In genomic region chr3:112775011-112775742, GRCh38 we compare ENCODE assay signal across 11 cellular contexts.
DNase-seq lines count a peak whose midpoint lies in the region; ATAC-seq, FAIRE-seq and TF ChIP-seq lines count a peak whose summit lies in the region.
"Had no signal": no experiment of that assay in that cellular context is flagged by ENCODE, and none has a peak within 500 bp of the region (broad histone marks: within the 10 kb centered on the region; RNA-seq: fewer than 3 reads in every experiment).

No MANE protein-coding gene starts in this region.

- TF ChIP-seq EP300 in A549 (IDR thresholded peaks at IDR 0.05): no peak

- 50% methylated on average over 4 of the region's 4 CpGs for WGBS in A549 (ENCODE audit: missing lambda C conversion rate)
- 25 to 47% methylated on average over 1 to 4 of the region's 4 CpGs for WGBS in esophagus squamous epithelium, 2 donors

- TF ChIP-seq CTCF in A549 (IDR thresholded peaks at IDR 0.05) (no peak), esophagus squamous epithelium (IDR thresholded peaks at IDR 0.05) (no peak), GM10266 (IDR thresholded peaks at IDR 0.05; ENCODE audit: control insufficient read depth, insufficient read depth, low read depth, missing control alignments) (no peak)

- H3K4me3 ChIP-seq in A549 (no peak overlapping the region), esophagus squamous epithelium (no peak overlapping the region)
- H3K4me3 ChIP-seq: spleen had no signal

- TF ChIP-seq POLR2A in A549 (IDR thresholded peaks at IDR 0.05; ENCODE audit: low read length): no peak
- no peak for TF ChIP-seq POLR2A in esophagus squamous epithelium (IDR thresholded peaks at IDR 0.05)

- TF ChIP-seq RAD21 in A549 (conservative IDR thresholded peaks at IDR 0.05 in 1 of 2, IDR thresholded peaks at IDR 0.05 in 1 of 2): no peak

- H3K4me1 ChIP-seq in A549 (peaks cover 80% of the 10 kb centered on the region), esophagus squamous epithelium (peaks cover 27 to 92% (median 56%) of the 10 kb centered on the region in 3 donors)

- H3K36me3 Mint-ChIP-seq in IgD-negative memory B cell (peaks cover 1% of the 10 kb centered on the region), memory B cell (no peaks in the 10 kb centered on the region)
- H3K36me3 Mint-ChIP-seq: activated naive CD8-positive, alpha-beta T cell treated with anti-CD3 and anti-CD28 coated beads for 36 hours; naive B cell had no signal

- CTCF ChIA-PET in A549 (lab: Yijun Ruan, JAX): interaction anchor here (1.2 to 3.2 kb wide), 8 partner anchors 12 to 132 kb away, joined by 3 to 20 read pairs (median 8); no protein-coding TSS in a partner anchor

- peak overlapping the region; percentile 69 for H3K4me2 ChIP-seq in A549

- intact Hi-C loops in esophagus squamous epithelium (cut with DNase I): no loop called here

- ATAC-seq in A549 (peak; percentile 9 to 38; a peak in 3 of 6 replicates), memory B cell (ENCODE audit: low read depth) (no peak), GM18907 (IDR thresholded peaks at IDR 0.05; ENCODE audit: unreplicated experiment) (no peak)

- H3K27ac ChIP-seq in A549 (peak overlapping the region; percentile 87 to 96), esophagus squamous epithelium (peak overlapping the region; percentile 76 to 85 (median 82))

- H3K4me1 Mint-ChIP-seq in IgD-negative memory B cell (peaks cover 29 to 43% (median 38%) of the 10 kb centered on the region in 3 donors), memory B cell (peaks cover 47% of the 10 kb centered on the region)

- H3K36me3 ChIP-seq in esophagus squamous epithelium: no peaks in the 10 kb centered on the region
- H3K36me3 ChIP-seq: spleen had no signal

- POLR2A ChIA-PET in A549 (lab: Yijun Ruan, JAX): interaction anchor here (1.0 to 2.9 kb wide), 4 partner anchors 86 to 134 kb away, joined by 3 to 13 read pairs (median 4); no protein-coding TSS in a partner anchor

- DNase-seq in A549 (ENCODE audit: low read depth in 1 of 2, low spot score in 1 of 2) (peak in 1 of 2 experiments; percentile 44), esophagus squamous epithelium (lab: John Stamatoyannopoulos, UW) (no peak), memory B cell (ENCODE audit: low spot score in 2 of 2) (no peak), hypothalamus (lab: John Stamatoyannopoulos, UW) (no peak), GM10266 (ENCODE audit: extremely low spot score) (no peak), NCI-H1930 (lab: John Stamatoyannopoulos, UW) (no peak)
- DNase-seq: activated naive CD8-positive, alpha-beta T cell treated with anti-CD3 and anti-CD28 coated beads for 36 hours; naive B cell; spleen had no signal

- H3K9me3 Mint-ChIP-seq in IgD-negative memory B cell (no peaks in the 10 kb centered on the region), memory B cell (no peaks in the 10 kb centered on the region)
- H3K9me3 Mint-ChIP-seq: activated naive CD8-positive, alpha-beta T cell treated with anti-CD3 and anti-CD28 coated beads for 36 hours had no signal

- H3K27me3 ChIP-seq in esophagus squamous epithelium: no peaks in the 10 kb centered on the region
- H3K27me3 ChIP-seq: spleen had no signal

- H3K27ac Mint-ChIP-seq in IgD-negative memory B cell (peak overlapping the region in 2 of 3 donors; percentile 56 to 87), memory B cell (peak overlapping the region; percentile 96)
- H3K27ac Mint-ChIP-seq: activated naive CD8-positive, alpha-beta T cell treated with anti-CD3 and anti-CD28 coated beads for 36 hours had no signal

- no peak for FAIRE-seq in A549 (lab: Jason Lieb, UNC)

- H3K4me3 Mint-ChIP-seq in IgD-negative memory B cell: peak overlapping the region in 1 of 4 donors; percentile 62
- H3K4me3 Mint-ChIP-seq in memory B cell: no peak overlapping the region
- H3K4me3 Mint-ChIP-seq: activated naive CD8-positive, alpha-beta T cell treated with anti-CD3 and anti-CD28 coated beads for 36 hours; naive B cell had no signal

- H3K9me3 ChIP-seq in A549 (no peaks in the 10 kb centered on the region), esophagus squamous epithelium (no peaks in the 10 kb centered on the region)
- H3K9me3 ChIP-seq: spleen had no signal

- no peaks in the 10 kb centered on the region for H3K27me3 Mint-ChIP-seq in IgD-negative memory B cell
- no peaks in the 10 kb centered on the region for H3K27me3 Mint-ChIP-seq in memory B cell
- H3K27me3 Mint-ChIP-seq: activated naive CD8-positive, alpha-beta T cell treated with anti-CD3 and anti-CD28 coated beads for 36 hours; naive B cell had no signal

TF ChIP-seq in A549, 52 proteins besides CTCF, POLR2A, EP300 and RAD21:
- TF ChIP-seq MAFK (IDR thresholded peaks at IDR 0.05; ENCODE audit: partially characterized antibody) (no peak), FOSL2 (IDR thresholded peaks at IDR 0.05) (no peak), FOSL2 (CRISPR knock-in tag; IDR thresholded peaks at IDR 0.05) (0 out of 2 replicates have a peak, but pooled peaks have one; percentile 9), CBX8 (IDR thresholded peaks at IDR 0.05) (no peak), MAX (IDR thresholded peaks at IDR 0.05) (peak; percentile 48), KDM5A (IDR thresholded peaks at IDR 0.05) (no peak), CBX2 (IDR thresholded peaks at IDR 0.05; ENCODE audit: borderline replicate concordance, low read depth) (no peak), CEBPB (IDR thresholded peaks at IDR 0.05) (no peak; a peak in 1 of 4 replicates)

Comparison
In these comparisons a context has a peak if more than half of its experiments do, and no peak if none do; other contexts are left out.
1. ATAC-seq: peak in A549 (2 of 2); none in memory B cell (single experiment) and GM18907 (single experiment).